Comparison of ENCODE assay signal across 14 cellular contexts in the genomic region with DNA sequence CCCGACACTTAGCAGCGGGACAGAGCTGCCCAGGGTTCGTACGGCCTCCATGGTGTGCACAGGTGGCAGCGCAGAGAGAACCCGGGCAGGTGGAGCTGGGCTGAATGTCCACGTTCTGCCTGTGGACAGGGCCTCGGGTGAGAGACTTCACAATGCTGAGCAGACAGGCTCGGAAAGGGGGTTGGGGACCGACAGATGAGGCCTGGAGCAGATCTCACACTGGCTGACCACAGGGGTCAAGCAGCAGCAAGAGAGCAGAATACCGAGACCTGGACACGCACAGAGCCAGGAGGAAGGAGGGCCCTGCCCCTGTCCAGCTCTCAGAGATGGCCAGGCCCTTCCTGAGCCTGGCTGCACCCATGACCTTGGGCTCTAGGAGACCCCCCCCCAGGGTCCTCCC.
DNase-seq lines count a peak whose midpoint lies in the region; ATAC-seq and TF ChIP-seq lines count a peak whose summit lies in the region.
"Had no signal": no experiment of that assay in that cellular context is flagged by ENCODE, and none has a peak within 500 bp of the region (broad histone marks: within the 10 kb centered on the region; RNA-seq: fewer than 3 reads in every experiment).

No MANE protein-coding gene starts in this region.

- H3K4me3 ChIP-seq in ectodermal cell (ENCODE audit: insufficient read depth, low read depth, low read length) = no peak overlapping the region
- no peak overlapping the region for H3K4me3 ChIP-seq in tibial artery
- H3K4me3 ChIP-seq: A549, colonic mucosa had no signal

- intact Hi-C loops in activated naive CD4-positive, alpha-beta T cell treated with anti-CD3 and anti-CD28 coated beads for 36 hours (cut with micrococcal nuclease) = no loop called here
- intact Hi-C loops in natural killer cell (cut with micrococcal nuclease) (no loop called here), tibial artery (cut with DNase I; ENCODE audit: low total_unique reads) (loop anchor here (10.0 kb wide), 2 partner anchors 84 to 86 kb away; partner anchors contain the start of gene VGLL4)

- TF ChIP-seq CTCF in natural killer cell (IDR thresholded peaks at IDR 0.05) (no peak), tibial artery (IDR thresholded peaks at IDR 0.05) (no peak)

- ATAC-seq in natural killer cell (no peak), GM18502 (IDR thresholded peaks at IDR 0.05; ENCODE audit: poor library complexity, unreplicated experiment) (no peak), GM21576 (IDR thresholded peaks at IDR 0.05; ENCODE audit: unreplicated experiment) (no peak)
- ATAC-seq: HCT116 had no signal

- H3K4me3 Mint-ChIP-seq in activated naive CD4-positive, alpha-beta T cell treated with anti-CD3 and anti-CD28 coated beads, Interleukin-2, amount 50 U/mL, for 24 hours = no peak overlapping the region
- H3K4me3 Mint-ChIP-seq in activated naive CD4-positive, alpha-beta T cell treated with anti-CD3 and anti-CD28 coated beads for 36 hours = no peak overlapping the region
- H3K4me3 Mint-ChIP-seq in natural killer cell = no peak overlapping the region
- H3K4me3 Mint-ChIP-seq: activated T-helper 1 cell treated with anti-CD3 and anti-CD28 coated beads, Interleukin-12 subunit alpha, Interleukin-12 subunit beta, Interleukin-2, Interleukin-4 antibody, amounts not matched to agents 30 ng/mL and 10 ng/mL and 1 ng/mL, durations not matched to agents 14 hours and 24 hours and 36 hours had no signal

- H3K36me3 Mint-ChIP-seq in activated naive CD4-positive, alpha-beta T cell treated with anti-CD3 and anti-CD28 coated beads, Interleukin-2, amount 50 U/mL, for 24 hours = peaks cover 5% of the 10 kb centered on the region
- H3K36me3 Mint-ChIP-seq in activated naive CD4-positive, alpha-beta T cell treated with anti-CD3 and anti-CD28 coated beads for 36 hours (ENCODE audit: low read depth) = peaks cover 5% of the 10 kb centered on the region
- H3K36me3 Mint-ChIP-seq in natural killer cell = no peaks in the 10 kb centered on the region

- no peak for DNase-seq in activated naive CD4-positive, alpha-beta T cell treated with anti-CD3 and anti-CD28 coated beads for 36 hours
- DNase-seq in natural killer cell (no peak), tibial artery (peak in 1 of 2 donors; percentile 54), DMS153 treated with DMSO at 0.1 percent for 48 hours (lab: John Stamatoyannopoulos, UW; ENCODE audit: unreplicated experiment) (no peak)
- DNase-seq: activated CD4-positive, alpha-beta T cell treated with anti-CD3 and anti-CD28 coated beads for 1 hour; colonic mucosa; NCI-H1436 treated with DMSO at 0.1 percent for 48 hours had no signal

- H3K27ac ChIP-seq in ectodermal cell (ENCODE audit: insufficient read depth, low read depth, low read length, poor library complexity, severe bottlenecking) = peak overlapping the region; percentile 11
- H3K27ac ChIP-seq in tibial artery = peak overlapping the region; percentile 55 to 85
- H3K27ac ChIP-seq: A549, colonic mucosa had no signal

- CTCF ChIA-PET in activated naive CD4-positive, alpha-beta T cell treated with anti-CD3 and anti-CD28 coated beads for 36 hours (lab: Charles Lee) = no interaction called here

- H3K9me3 Mint-ChIP-seq in activated naive CD4-positive, alpha-beta T cell treated with anti-CD3 and anti-CD28 coated beads, Interleukin-2, amount 50 U/mL, for 24 hours = no peaks in the 10 kb centered on the region
- no peaks in the 10 kb centered on the region for H3K9me3 Mint-ChIP-seq in activated naive CD4-positive, alpha-beta T cell treated with anti-CD3 and anti-CD28 coated beads for 36 hours
- no peaks in the 10 kb centered on the region for H3K9me3 Mint-ChIP-seq in natural killer cell
- H3K9me3 Mint-ChIP-seq: activated T-helper 1 cell treated with anti-CD3 and anti-CD28 coated beads, Interleukin-12 subunit alpha, Interleukin-12 subunit beta, Interleukin-2, Interleukin-4 antibody, amounts not matched to agents 30 ng/mL and 10 ng/mL and 1 ng/mL, durations not matched to agents 14 hours and 24 hours and 36 hours had no signal

- H3K27me3 ChIP-seq in ectodermal cell (ENCODE audit: control insufficient read depth, insufficient read depth, low read length, poor library complexity, severe bottlenecking) = no peaks in the 10 kb centered on the region
- no peaks in the 10 kb centered on the region for H3K27me3 ChIP-seq in tibial artery
- H3K27me3 ChIP-seq: colonic mucosa had no signal

- H3K36me3 ChIP-seq in ectodermal cell (ENCODE audit: control insufficient read depth, insufficient read depth, low read length) (peaks cover 21% of the 10 kb centered on the region), tibial artery (peaks cover 10 to 58% (median 43%) of the 10 kb centered on the region in 3 donors)
- H3K36me3 ChIP-seq: colonic mucosa had no signal

- H3K27me3 Mint-ChIP-seq in activated naive CD4-positive, alpha-beta T cell treated with anti-CD3 and anti-CD28 coated beads, Interleukin-2, amount 50 U/mL, for 24 hours = no peaks in the 10 kb centered on the region
- no peaks in the 10 kb centered on the region for H3K27me3 Mint-ChIP-seq in activated naive CD4-positive, alpha-beta T cell treated with anti-CD3 and anti-CD28 coated beads for 36 hours (ENCODE audit: low read depth)
- H3K27me3 Mint-ChIP-seq in natural killer cell (ENCODE audit: low read depth in 2 of 2) = no peaks in the 10 kb centered on the region

- peak overlapping the region; percentile 4 for H3K27ac Mint-ChIP-seq in activated naive CD4-positive, alpha-beta T cell treated with anti-CD3 and anti-CD28 coated beads, Interleukin-2, amount 50 U/mL, for 24 hours
- H3K27ac Mint-ChIP-seq in activated naive CD4-positive, alpha-beta T cell treated with anti-CD3 and anti-CD28 coated beads for 36 hours = no peak overlapping the region
- peak overlapping the region; percentile 14 to 65 for H3K27ac Mint-ChIP-seq in natural killer cell

- H3K4me1 ChIP-seq in ectodermal cell (ENCODE audit: control insufficient read depth, insufficient read depth, low read length) (peaks cover 20% of the 10 kb centered on the region), tibial artery (peaks cover 5 to 75% (median 59%) of the 10 kb centered on the region in 4 donors)
- H3K4me1 ChIP-seq: A549, colonic mucosa had no signal

- H3K4me1 Mint-ChIP-seq in activated naive CD4-positive, alpha-beta T cell treated with anti-CD3 and anti-CD28 coated beads, Interleukin-2, amount 50 U/mL, for 24 hours = no peaks in the 10 kb centered on the region
- peaks cover 2% of the 10 kb centered on the region for H3K4me1 Mint-ChIP-seq in activated naive CD4-positive, alpha-beta T cell treated with anti-CD3 and anti-CD28 coated beads for 36 hours (ENCODE audit: low read depth)
- peaks cover 12 to 20% of the 10 kb centered on the region in 2 donors for H3K4me1 Mint-ChIP-seq in natural killer cell

- H3K9me3 ChIP-seq in ectodermal cell (ENCODE audit: control insufficient read depth, low read length) (no peaks in the 10 kb centered on the region), tibial artery (no peaks in the 10 kb centered on the region)
- H3K9me3 ChIP-seq: A549, colonic mucosa had no signal

- WGBS in ectodermal cell, 2 experiments = 90% methylated on average over 12 of the region's 12 CpGs
